Comparison of ENCODE assay signal across 13 cellular contexts in the genomic region with DNA sequence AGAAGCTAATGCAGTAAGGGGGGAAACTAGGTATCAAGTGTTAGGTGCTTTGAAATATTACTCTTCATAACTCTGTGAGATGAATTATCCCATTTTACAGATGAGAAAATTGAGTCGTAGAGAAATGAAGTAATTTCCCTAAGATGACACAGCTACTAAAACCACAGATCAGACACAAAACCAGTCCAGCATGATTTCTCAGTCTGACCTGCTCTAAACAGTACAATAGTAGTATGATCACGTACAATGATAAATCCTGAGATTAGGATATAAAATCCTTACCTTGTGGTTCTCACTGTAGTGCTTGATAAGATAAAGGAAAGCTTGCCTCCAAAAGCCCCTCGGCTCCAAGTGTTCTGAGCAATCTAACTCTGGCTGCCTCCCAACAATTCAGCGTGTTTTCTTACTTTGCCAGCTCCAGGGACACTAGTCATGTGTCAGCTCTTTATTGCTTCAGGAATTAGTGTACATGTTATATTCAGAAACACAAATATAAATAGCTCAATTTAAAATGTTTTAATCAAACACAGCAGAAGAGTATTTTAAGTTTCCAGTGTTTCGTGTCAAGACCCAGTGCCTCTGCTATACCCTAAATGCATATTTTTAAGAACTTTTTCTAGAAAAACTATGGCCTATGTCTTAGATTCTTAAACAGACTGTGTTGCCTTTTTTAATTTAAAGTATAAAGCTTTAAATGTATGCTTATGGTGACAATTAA.
A peak's percentile ranks its signal among the peaks of the same experiment; 100 is the strongest.
DNase-seq lines count a peak whose midpoint lies in the region; ATAC-seq, FAIRE-seq and TF ChIP-seq lines count a peak whose summit lies in the region.
"Had no signal": no experiment of that assay in that cellular context is flagged by ENCODE, and none has a peak within 500 bp of the region (broad histone marks: within the 10 kb centered on the region; RNA-seq: fewer than 3 reads in every experiment).

No MANE protein-coding gene starts in this region.

- H3K4me1 ChIP-seq in IMR-90 (ENCODE audit: control insufficient read depth, insufficient read depth, low read length) (no peaks in the 10 kb centered on the region), GM12878 (ENCODE audit: control insufficient read depth, insufficient read depth, low read length) (peaks cover 33% of the 10 kb centered on the region), kidney (ENCODE audit: control insufficient read depth in 1 of 2, insufficient read depth in 1 of 2, low read depth in 1 of 2, low read length in 2 of 2) (peaks cover 9 to 28% of the 10 kb centered on the region in 2 donors)
- H3K4me1 ChIP-seq: Caco-2 had no signal

- H3K9me3 ChIP-seq in IMR-90 (ENCODE audit: control insufficient read depth, insufficient read depth, low read length) (no peaks in the 10 kb centered on the region), GM12878 (replicated peaks; ENCODE audit: control insufficient read depth, insufficient read depth, low read length) (no peaks in the 10 kb centered on the region), kidney (ENCODE audit: control insufficient read depth in 1 of 2, low read length in 2 of 2) (no peaks in the 10 kb centered on the region)
- H3K9me3 ChIP-seq: Caco-2 had no signal

- H3K23ac ChIP-seq in IMR-90 (ENCODE audit: low read depth, low read length): no peak overlapping the region

- H2BK5ac ChIP-seq in IMR-90 (ENCODE audit: low read depth, low read length, poor library complexity, severe bottlenecking): no peak overlapping the region

- no peak overlapping the region for H3K18ac ChIP-seq in IMR-90 (ENCODE audit: low read depth, low read length)

- BruUV-seq in IMR-90 (replicated peaks; lab: Mats Ljungman, UMichigan) (no TSS peak), GM12878 (replicated peaks; lab: Mats Ljungman, UMichigan) (no TSS peak)

- H4K20me1 ChIP-seq in IMR-90 (ENCODE audit: insufficient read depth, low read length): no peaks in the 10 kb centered on the region
- no peaks in the 10 kb centered on the region for H4K20me1 ChIP-seq in GM12878 (ENCODE audit: control insufficient read depth, insufficient read depth)

- H3K27me3 Mint-ChIP-seq in stimulated activated naive B cell treated with anti-CD40 and anti-IgM and Interleukin-4, amounts not matched to agents 10 μg/mL and 1 μg/mL and 100 μg/mL, for 72 hours: no peaks in the 10 kb centered on the region
- no peaks in the 10 kb centered on the region for H3K27me3 Mint-ChIP-seq in immature natural killer cell (ENCODE audit: low read depth in 3 of 3)
- H3K27me3 Mint-ChIP-seq: activated CD8-positive, alpha-beta T cell treated with anti-CD3 and anti-CD28 coated beads for 36 hours had no signal

- no peaks in the 10 kb centered on the region for H3K9me3 Mint-ChIP-seq in stimulated activated naive B cell treated with anti-CD40 and anti-IgM and Interleukin-4, amounts not matched to agents 10 μg/mL and 1 μg/mL and 100 μg/mL, for 72 hours
- H3K9me3 Mint-ChIP-seq in immature natural killer cell: no peaks in the 10 kb centered on the region
- H3K9me3 Mint-ChIP-seq: activated CD8-positive, alpha-beta T cell treated with anti-CD3 and anti-CD28 coated beads for 36 hours; activated naive CD4-positive, alpha-beta T cell treated with anti-CD3 and anti-CD28 coated beads, Interleukin-2, amount 50 U/mL, for 72 hours had no signal

- no peak overlapping the region for H3K56ac ChIP-seq in IMR-90 (ENCODE audit: extremely low read depth, insufficient read depth, low read length)

- ATAC-seq in IMR-90 (ENCODE audit: low read depth) (no peak), GM12878 (peak; percentile 8; the same call in 1 of the 3 replicates), GM21367 (IDR thresholded peaks at IDR 0.05; ENCODE audit: unreplicated experiment) (no peak), HG02798 (IDR thresholded peaks at IDR 0.05; ENCODE audit: poor library complexity, unreplicated experiment) (no peak)
- no peak for ATAC-seq in stimulated activated naive B cell treated with anti-CD40 and anti-IgM and Interleukin-4, amounts not matched to agents 10 μg/mL and 1 μg/mL and 100 μg/mL, for 72 hours (replicated peaks)
- ATAC-seq: activated CD8-positive, alpha-beta T cell treated with anti-CD3 and anti-CD28 coated beads for 36 hours had no signal

- no peak overlapping the region for H2BK120ac ChIP-seq in IMR-90 (ENCODE audit: low read depth, low read length)

- SMC1A ChIA-PET in GM12878 (lab: Charles Lee; ENCODE audit: uncharacterized antibody, unreplicated experiment): interaction anchor here (0.6 to 6.2 kb wide), 24 partner anchors 7 to 354 kb away, joined by 3 to 103 read pairs (median 6); no protein-coding TSS in a partner anchor

- TF ChIP-seq CTCF in IMR-90 (conservative IDR thresholded peaks at IDR 0.05; ENCODE audit: low read depth, low read length): no peak
- TF ChIP-seq CTCF in GM12878 (IDR thresholded peaks at IDR 0.05 in 2 of 3, conservative IDR thresholded peaks at IDR 0.05 in 1 of 3; ENCODE audit: control insufficient read depth in 2 of 3, extremely low read depth in 1 of 3, insufficient read depth in 1 of 3, low read depth in 3 of 3, low read length in 3 of 3): no peak
- no peak for TF ChIP-seq CTCF in kidney (IDR thresholded peaks at IDR 0.05; ENCODE audit: borderline replicate concordance, extremely low read depth, insufficient read depth)

- H3K79me1 ChIP-seq in IMR-90 (ENCODE audit: low read depth in 1 of 2, low read length in 2 of 2): no peaks in the 10 kb centered on the region; a peak in 1 of 4 replicates

- no peak overlapping the region for H3K27ac Mint-ChIP-seq in stimulated activated naive B cell treated with anti-CD40 and anti-IgM and Interleukin-4, amounts not matched to agents 10 μg/mL and 1 μg/mL and 100 μg/mL, for 72 hours
- no peak overlapping the region for H3K27ac Mint-ChIP-seq in immature natural killer cell
- H3K27ac Mint-ChIP-seq: activated CD8-positive, alpha-beta T cell treated with anti-CD3 and anti-CD28 coated beads for 36 hours had no signal

- no peak overlapping the region for H2AK5ac ChIP-seq in IMR-90 (ENCODE audit: low read depth, low read length)

- H3K4ac ChIP-seq in IMR-90 (ENCODE audit: low read depth, low read length): no peak overlapping the region

- H3K27me3 ChIP-seq in IMR-90 (ENCODE audit: control insufficient read depth, insufficient read depth, low read length) (no peaks in the 10 kb centered on the region), GM12878 (replicated peaks in 1 of 2; ENCODE audit: control insufficient read depth in 2 of 2, insufficient read depth in 2 of 2, low read length in 1 of 2) (no peaks in the 10 kb centered on the region)

- H4K91ac ChIP-seq in IMR-90 (ENCODE audit: insufficient read depth, low read depth, low read length): no peak overlapping the region

- intact Hi-C loops in IMR-90 (cut with micrococcal nuclease) (no loop called here), GM12878 (cut with micrococcal nuclease; ENCODE audit: unreplicated experiment) (no loop called here), kidney (cut with DNase I) (no loop called here)

- H2AFZ ChIP-seq in IMR-90 (replicated peaks; ENCODE audit: low read length, poor library complexity) (no peak overlapping the region), GM12878 (ENCODE audit: control insufficient read depth, low read depth, low read length) (no peak overlapping the region)

- no peak overlapping the region for H4K5ac ChIP-seq in IMR-90 (ENCODE audit: low read depth, low read length)

- no peaks in the 10 kb centered on the region for H3K9me1 ChIP-seq in IMR-90 (ENCODE audit: insufficient read depth, low read length)

- H2AK9ac ChIP-seq in IMR-90 (replicated peaks; ENCODE audit: low read depth, low read length, poor library complexity): no peak overlapping the region

- FAIRE-seq in GM12878 (lab: Jason Lieb, UNC) (no peak), kidney (lab: Jason Lieb, UNC) (peak; percentile 50)

- H4K8ac ChIP-seq in IMR-90 (ENCODE audit: low read depth in 2 of 2, low read length in 2 of 2): no peak overlapping the region

- TF ChIP-seq EP300 in GM12878 (IDR thresholded peaks at IDR 0.05; ENCODE audit: borderline replicate concordance in 1 of 2, control insufficient read depth in 1 of 2, low read depth in 2 of 2, low read length in 2 of 2): no peak

- no peaks in the 10 kb centered on the region; the same call in 1 of the 2 replicates for H3K79me2 ChIP-seq in GM12878 (ENCODE audit: control insufficient read depth, insufficient read depth, low read length)

- no peak for TF ChIP-seq POLR2A in IMR-90 (IDR thresholded peaks at IDR 0.05; ENCODE audit: low read depth, low read length)
- no peak for TF ChIP-seq POLR2A in GM12878 (IDR thresholded peaks at IDR 0.05; ENCODE audit: low read depth, low read length)

- H3K4me2 ChIP-seq in IMR-90 (ENCODE audit: low read depth, low read length) (no peak overlapping the region), GM12878 (ENCODE audit: control insufficient read depth, insufficient read depth) (no peak overlapping the region)

- no peak overlapping the region for H3K4me3 ChIP-seq in IMR-90 (ENCODE audit: insufficient read depth, low read depth, low read length)
- no peak overlapping the region for H3K4me3 ChIP-seq in GM12878
- no peak overlapping the region for H3K4me3 ChIP-seq in kidney (ENCODE audit: low read length in 2 of 2)

- H3K9ac ChIP-seq in IMR-90 (ENCODE audit: low read depth, low read length) (no peak overlapping the region), GM12878 (ENCODE audit: control insufficient read depth, insufficient read depth, low read length) (no peak overlapping the region), kidney (ENCODE audit: low read length in 2 of 2) (peak overlapping the region in 1 of 2 donors; percentile 13)

- no peak overlapping the region for H3K4me3 Mint-ChIP-seq in stimulated activated naive B cell treated with anti-CD40 and anti-IgM and Interleukin-4, amounts not matched to agents 10 μg/mL and 1 μg/mL and 100 μg/mL, for 72 hours
- H3K4me3 Mint-ChIP-seq in immature natural killer cell: no peak overlapping the region
- H3K4me3 Mint-ChIP-seq: activated CD8-positive, alpha-beta T cell treated with anti-CD3 and anti-CD28 coated beads for 36 hours had no signal

- peak; percentile 40 for DNase-seq in Ammon's horn (ENCODE audit: low spot score)
- DNase-seq in IMR-90: peak; percentile 32
- DNase-seq in GM12878 (ENCODE audit: low read depth, low spot score): no peak
- no peak for DNase-seq in kidney
- no peak for DNase-seq in stimulated activated naive B cell treated with anti-CD40 and anti-IgM and Interleukin-4, amounts not matched to agents 10 μg/mL and 1 μg/mL and 100 μg/mL, for 72 hours
- no peak for DNase-seq in immature natural killer cell
- DNase-seq: activated CD8-positive, alpha-beta T cell treated with anti-CD3 and anti-CD28 coated beads for 36 hours; Caco-2; NCI-H524 treated with DMSO at 0.1 percent for 48 hours; SW 1271 had no signal

- dilution Hi-C loops in IMR-90 (cut with HindIII; ENCODE audit: low sequenced_read_pairs, unreplicated experiment): no loop called here

- WGBS in IMR-90 (ENCODE audit: extremely low coverage in 2 of 2, insufficient read length in 1 of 2), 2 experiments: no CpG with 5 or more reads among the region's 5 CpGs
- WGBS in GM12878 (ENCODE audit: insufficient coverage, insufficient replicate concordance, low lambda C conversion rate, missing lambda C conversion rate): 81% methylated on average over 5 of the region's 5 CpGs

- no peak overlapping the region for H3K14ac ChIP-seq in IMR-90 (replicated peaks; ENCODE audit: low read depth, low read length)

- H3K36me3 ChIP-seq in IMR-90 (ENCODE audit: control insufficient read depth, insufficient read depth, low read length) (no peaks in the 10 kb centered on the region), GM12878 (ENCODE audit: control insufficient read depth in 2 of 2, insufficient read depth in 2 of 2, low read length in 1 of 2) (no peaks in the 10 kb centered on the region), kidney (ENCODE audit: control insufficient read depth in 1 of 2, insufficient read depth in 2 of 2, low read length in 2 of 2) (no peaks in the 10 kb centered on the region)

- H3K4me1 Mint-ChIP-seq in stimulated activated naive B cell treated with anti-CD40 and anti-IgM and Interleukin-4, amounts not matched to agents 10 μg/mL and 1 μg/mL and 100 μg/mL, for 72 hours: peaks cover 27 to 52% of the 10 kb centered on the region in 2 donors
- peaks cover 14 to 19% of the 10 kb centered on the region in 2 donors for H3K4me1 Mint-ChIP-seq in immature natural killer cell

- no peak for TF ChIP-seq RAD21 in IMR-90 (IDR thresholded peaks at IDR 0.05; ENCODE audit: low read length)
- TF ChIP-seq RAD21 in GM12878 (IDR thresholded peaks at IDR 0.05; ENCODE audit: insufficient read depth, low read depth, low read length): no peak

- peaks cover 6 to 19% of the 10 kb centered on the region in 2 donors for H3K36me3 Mint-ChIP-seq in stimulated activated naive B cell treated with anti-CD40 and anti-IgM and Interleukin-4, amounts not matched to agents 10 μg/mL and 1 μg/mL and 100 μg/mL, for 72 hours
- H3K36me3 Mint-ChIP-seq in immature natural killer cell: peaks cover 3 to 8% (median 8%) of the 10 kb centered on the region in 3 donors

- CTCF ChIA-PET in IMR-90 (lab: Yijun Ruan, JAX): interaction anchor here (0.6 kb wide), 1 partner anchor 56 kb away, joined by 3 read pairs; no protein-coding TSS in a partner anchor
- CTCF ChIA-PET in GM12878 (lab: Yijun Ruan, JAX): interaction anchor here (0.9 to 2.3 kb wide), 9 partner anchors 12 to 319 kb away, joined by 3 to 11 read pairs (median 4); no protein-coding TSS in a partner anchor

- no peak overlapping the region for H2BK15ac ChIP-seq in IMR-90 (ENCODE audit: low read depth, low read length)

- RAD21 ChIA-PET in GM12878 (lab: Charles Lee; ENCODE audit: unreplicated experiment): interaction anchor here (1.1 to 4.4 kb wide), 10 partner anchors 10 to 368 kb away, joined by 3 to 20 read pairs (median 4); no protein-coding TSS in a partner anchor

- POLR2A ChIA-PET in IMR-90 (lab: Charles Lee; ENCODE audit: unreplicated experiment): no interaction called here
- POLR2A ChIA-PET in GM12878 (lab: Charles Lee): interaction anchor here (0.9 to 1.3 kb wide), 3 partner anchors 12 to 52 kb away, joined by 3 to 4 read pairs (median 3); no protein-coding TSS in a partner anchor

- H2BK20ac ChIP-seq in IMR-90 (ENCODE audit: low read depth, low read length): no peak overlapping the region

- in situ Hi-C loops in IMR-90 (cut with MboI; ENCODE audit: low sequenced_read_pairs) (no loop called here), GM12878 (cut with MboI) (no loop called here)

- H3K27ac ChIP-seq in IMR-90 (ENCODE audit: insufficient read depth, low read length) (no peak overlapping the region), GM12878 (ENCODE audit: control insufficient read depth, insufficient read depth) (no peak overlapping the region), kidney (ENCODE audit: low read depth in 2 of 2, low read length in 2 of 2) (peak overlapping the region; percentile 2 to 51)

Comparison
In these comparisons a context has a peak if more than half of its experiments do, and no peak if none do; other contexts are left out.
1. DNase-seq: peak in Ammon's horn (single experiment) and IMR-90 (single experiment); none in GM12878 (single experiment), kidney (single experiment), stimulated activated naive B cell treated with anti-CD40 and anti-IgM and Interleukin-4, amounts not matched to agents 10 μg/mL and 1 μg/mL and 100 μg/mL, for 72 hours (single experiment) and immature natural killer cell (0 of 3).
2. H3K27ac ChIP-seq: peak in kidney (2 of 2); none in IMR-90 (single experiment) and GM12878 (single experiment).